Comparison of ENCODE assay signal across 18 cellular contexts in the genomic region with DNA sequence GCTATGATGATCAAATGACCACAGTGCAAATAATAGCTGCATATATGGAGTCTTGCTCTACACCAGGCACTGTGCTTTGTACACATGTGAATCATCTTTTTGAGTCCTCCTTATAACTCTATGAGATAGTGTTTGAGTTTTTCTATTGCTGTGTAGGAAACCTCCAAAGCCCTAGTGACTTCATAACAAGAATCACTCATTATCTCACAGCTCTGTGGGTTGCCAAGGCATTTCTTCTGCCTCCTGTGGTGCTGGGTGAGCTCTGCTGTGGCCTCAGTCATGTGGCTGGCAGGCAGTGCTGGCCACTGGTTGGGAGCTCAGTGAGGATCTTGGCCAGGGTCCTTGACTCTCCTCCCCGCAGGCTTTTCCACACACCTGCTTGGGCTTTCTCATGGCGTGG.
DNase-seq lines count a peak whose midpoint lies in the region; ATAC-seq and TF ChIP-seq lines count a peak whose summit lies in the region.
"Had no signal": no experiment of that assay in that cellular context is flagged by ENCODE, and none has a peak within 500 bp of the region (broad histone marks: within the 10 kb centered on the region; RNA-seq: fewer than 3 reads in every experiment).

No MANE protein-coding gene starts in this region.

- no peaks in the 10 kb centered on the region for H3K27me3 ChIP-seq in H7 (ENCODE audit: control insufficient read depth, insufficient read depth, low read length)
- H3K27me3 ChIP-seq: body of pancreas, esophagus muscularis mucosa, upper lobe of right lung had no signal

- no peaks in the 10 kb centered on the region for H3K9me3 Mint-ChIP-seq in activated CD4-positive, alpha-beta T cell treated with anti-CD3 and anti-CD28 coated beads for 36 hours (ENCODE audit: low read depth)
- H3K9me3 Mint-ChIP-seq in activated CD4-positive, alpha-beta T cell treated with anti-CD3 and anti-CD28 coated beads, Interleukin-2, amount 10 ng/mL, durations not matched to agents 7 days and 5 days = no peaks in the 10 kb centered on the region
- no peaks in the 10 kb centered on the region for H3K9me3 Mint-ChIP-seq in T-helper 2 cell treated with Interferon-gamma antibody and Interleukin-4, amounts not matched to agents 5 μg/mL and 100 μg/mL, for 36 hours
- H3K9me3 Mint-ChIP-seq in natural killer cell treated with Interleukin-12 subunit alpha and Interleukin-12 subunit beta and Interleukin-15 and Interleukin-18, amount 100 ng/mL, for 72 hours = no peaks in the 10 kb centered on the region
- H3K9me3 Mint-ChIP-seq: CD4-positive, alpha-beta T cell; stimulated activated naive B cell treated with anti-CD40 and anti-IgM and Interleukin-4, amounts not matched to agents 10 μg/mL and 1 μg/mL and 100 μg/mL, for 72 hours had no signal

- DNase-seq in activated CD4-positive, alpha-beta T cell treated with anti-CD3 and anti-CD28 coated beads for 36 hours = no peak
- no peak for DNase-seq in activated CD4-positive, alpha-beta T cell treated with anti-CD3 and anti-CD28 coated beads, Interleukin-2, amount 10 ng/mL, durations not matched to agents 7 days and 5 days
- peak; percentile 1 for DNase-seq in T-helper 2 cell treated with Interferon-gamma antibody and Interleukin-4, amounts not matched to agents 5 μg/mL and 100 μg/mL, for 36 hours (ENCODE audit: low spot score)
- peak; percentile 29 for DNase-seq in fibroblast of pulmonary artery (ENCODE audit: low read depth)
- peak; percentile 45 for DNase-seq in renal cortical epithelial cell (ENCODE audit: low read depth)
- no peak for DNase-seq in natural killer cell treated with Interleukin-12 subunit alpha and Interleukin-12 subunit beta and Interleukin-15 and Interleukin-18, amount 100 ng/mL, for 72 hours (ENCODE audit: low spot score)
- DNase-seq in H7 = no peak
- DNase-seq in SIG-M5 treated with dmso at 0.1 percent for 504 hours (lab: John Stamatoyannopoulos, UW; ENCODE audit: unreplicated experiment) = no peak
- DNase-seq: 8988T; activated gamma-delta T cell treated with Interleukin-2 at 50 U/mL for 16 hours; body of pancreas; CD4-positive, alpha-beta T cell; hippocampal formation; mucosa of descending colon; NCI-H1417 treated with DMSO at 0.1 percent for 48 hours; stimulated activated naive B cell treated with anti-CD40 and anti-IgM and Interleukin-4, amounts not matched to agents 10 μg/mL and 1 μg/mL and 100 μg/mL, for 72 hours; upper lobe of right lung had no signal

- intact Hi-C loops in activated CD4-positive, alpha-beta T cell treated with anti-CD3 and anti-CD28 coated beads for 36 hours (cut with DNase I, micrococcal nuclease) = no loop called here

- no peak overlapping the region for H3K4me3 ChIP-seq in fibroblast of pulmonary artery (replicated peaks; ENCODE audit: low read depth, low read length)
- H3K4me3 ChIP-seq in H7 (ENCODE audit: insufficient read depth, low read depth, low read length) = no peak overlapping the region
- H3K4me3 ChIP-seq: body of pancreas, esophagus muscularis mucosa, mucosa of descending colon, upper lobe of right lung had no signal

- POLR2A ChIA-PET in activated CD4-positive, alpha-beta T cell treated with anti-CD3 and anti-CD28 coated beads for 36 hours (lab: Charles Lee) = no interaction called here
- POLR2A ChIA-PET in activated CD4-positive, alpha-beta T cell treated with anti-CD3 and anti-CD28 coated beads, Interleukin-2, amount 10 ng/mL, durations not matched to agents 7 days and 5 days (lab: Charles Lee) = no interaction called here

- H3K4me3 Mint-ChIP-seq in activated CD4-positive, alpha-beta T cell treated with anti-CD3 and anti-CD28 coated beads for 36 hours = no peak overlapping the region
- no peak overlapping the region for H3K4me3 Mint-ChIP-seq in activated CD4-positive, alpha-beta T cell treated with anti-CD3 and anti-CD28 coated beads, Interleukin-2, amount 10 ng/mL, durations not matched to agents 7 days and 5 days
- no peak overlapping the region for H3K4me3 Mint-ChIP-seq in T-helper 2 cell treated with Interferon-gamma antibody and Interleukin-4, amounts not matched to agents 5 μg/mL and 100 μg/mL, for 36 hours
- H3K4me3 Mint-ChIP-seq in natural killer cell treated with Interleukin-12 subunit alpha and Interleukin-12 subunit beta and Interleukin-15 and Interleukin-18, amount 100 ng/mL, for 72 hours = no peak overlapping the region
- H3K4me3 Mint-ChIP-seq: CD4-positive, alpha-beta T cell; stimulated activated naive B cell treated with anti-CD40 and anti-IgM and Interleukin-4, amounts not matched to agents 10 μg/mL and 1 μg/mL and 100 μg/mL, for 72 hours had no signal

- CTCF ChIA-PET in activated CD4-positive, alpha-beta T cell treated with anti-CD3 and anti-CD28 coated beads for 36 hours (lab: Charles Lee) = interaction anchor here (0.6 to 2.5 kb wide), 6 partner anchors 12 to 489 kb away, joined by 3 to 9 read pairs (median 4); no protein-coding TSS in a partner anchor
- CTCF ChIA-PET in activated CD4-positive, alpha-beta T cell treated with anti-CD3 and anti-CD28 coated beads, Interleukin-2, amount 10 ng/mL, durations not matched to agents 7 days and 5 days (lab: Charles Lee) = interaction anchor here (1.0 to 1.8 kb wide), 2 partner anchors 16 to 58 kb away, joined by 6 to 8 read pairs; no protein-coding TSS in a partner anchor

- no peaks in the 10 kb centered on the region for H3K4me1 Mint-ChIP-seq in activated CD4-positive, alpha-beta T cell treated with anti-CD3 and anti-CD28 coated beads for 36 hours
- H3K4me1 Mint-ChIP-seq in activated CD4-positive, alpha-beta T cell treated with anti-CD3 and anti-CD28 coated beads, Interleukin-2, amount 10 ng/mL, durations not matched to agents 7 days and 5 days = no peaks in the 10 kb centered on the region
- H3K4me1 Mint-ChIP-seq in T-helper 2 cell treated with Interferon-gamma antibody and Interleukin-4, amounts not matched to agents 5 μg/mL and 100 μg/mL, for 36 hours (ENCODE audit: low read depth) = no peaks in the 10 kb centered on the region
- peaks cover 0 to 3% of the 10 kb centered on the region in 2 donors for H3K4me1 Mint-ChIP-seq in natural killer cell treated with Interleukin-12 subunit alpha and Interleukin-12 subunit beta and Interleukin-15 and Interleukin-18, amount 100 ng/mL, for 72 hours (ENCODE audit: low read depth in 2 of 2)

- H3K36me3 Mint-ChIP-seq in activated CD4-positive, alpha-beta T cell treated with anti-CD3 and anti-CD28 coated beads for 36 hours (ENCODE audit: low read depth) = no peaks in the 10 kb centered on the region
- H3K36me3 Mint-ChIP-seq in activated CD4-positive, alpha-beta T cell treated with anti-CD3 and anti-CD28 coated beads, Interleukin-2, amount 10 ng/mL, durations not matched to agents 7 days and 5 days (ENCODE audit: low read depth) = no peaks in the 10 kb centered on the region
- no peaks in the 10 kb centered on the region for H3K36me3 Mint-ChIP-seq in T-helper 2 cell treated with Interferon-gamma antibody and Interleukin-4, amounts not matched to agents 5 μg/mL and 100 μg/mL, for 36 hours (ENCODE audit: low read depth)
- no peaks in the 10 kb centered on the region for H3K36me3 Mint-ChIP-seq in natural killer cell treated with Interleukin-12 subunit alpha and Interleukin-12 subunit beta and Interleukin-15 and Interleukin-18, amount 100 ng/mL, for 72 hours
- H3K36me3 Mint-ChIP-seq: stimulated activated naive B cell treated with anti-CD40 and anti-IgM and Interleukin-4, amounts not matched to agents 10 μg/mL and 1 μg/mL and 100 μg/mL, for 72 hours had no signal

- ATAC-seq in activated CD4-positive, alpha-beta T cell treated with anti-CD3 and anti-CD28 coated beads for 36 hours = peak; percentile 58
- ATAC-seq in natural killer cell treated with Interleukin-12 subunit alpha and Interleukin-12 subunit beta and Interleukin-15 and Interleukin-18, amount 100 ng/mL, for 72 hours = no peak
- ATAC-seq: body of pancreas; mucosa of descending colon; stimulated activated naive B cell treated with anti-CD40 and anti-IgM and Interleukin-4, amounts not matched to agents 10 μg/mL and 1 μg/mL and 100 μg/mL, for 72 hours; upper lobe of right lung had no signal

- no peak for TF ChIP-seq CTCF in fibroblast of pulmonary artery (IDR thresholded peaks at IDR 0.05; ENCODE audit: low read length, missing control alignments)

- no peaks in the 10 kb centered on the region for H3K36me3 ChIP-seq in H7 (replicated peaks; ENCODE audit: control insufficient read depth, insufficient read depth, low read length)
- H3K36me3 ChIP-seq: esophagus muscularis mucosa, upper lobe of right lung had no signal

- H3K27me3 Mint-ChIP-seq in activated CD4-positive, alpha-beta T cell treated with anti-CD3 and anti-CD28 coated beads for 36 hours = no peaks in the 10 kb centered on the region
- no peaks in the 10 kb centered on the region for H3K27me3 Mint-ChIP-seq in activated CD4-positive, alpha-beta T cell treated with anti-CD3 and anti-CD28 coated beads, Interleukin-2, amount 10 ng/mL, durations not matched to agents 7 days and 5 days
- H3K27me3 Mint-ChIP-seq in T-helper 2 cell treated with Interferon-gamma antibody and Interleukin-4, amounts not matched to agents 5 μg/mL and 100 μg/mL, for 36 hours (ENCODE audit: low read depth) = peaks cover 2% of the 10 kb centered on the region
- no peaks in the 10 kb centered on the region for H3K27me3 Mint-ChIP-seq in natural killer cell treated with Interleukin-12 subunit alpha and Interleukin-12 subunit beta and Interleukin-15 and Interleukin-18, amount 100 ng/mL, for 72 hours
- H3K27me3 Mint-ChIP-seq: CD4-positive, alpha-beta T cell; stimulated activated naive B cell treated with anti-CD40 and anti-IgM and Interleukin-4, amounts not matched to agents 10 μg/mL and 1 μg/mL and 100 μg/mL, for 72 hours had no signal

- H3K27ac Mint-ChIP-seq in activated CD4-positive, alpha-beta T cell treated with anti-CD3 and anti-CD28 coated beads for 36 hours = no peak overlapping the region
- no peak overlapping the region for H3K27ac Mint-ChIP-seq in activated CD4-positive, alpha-beta T cell treated with anti-CD3 and anti-CD28 coated beads, Interleukin-2, amount 10 ng/mL, durations not matched to agents 7 days and 5 days
- no peak overlapping the region for H3K27ac Mint-ChIP-seq in T-helper 2 cell treated with Interferon-gamma antibody and Interleukin-4, amounts not matched to agents 5 μg/mL and 100 μg/mL, for 36 hours
- no peak overlapping the region for H3K27ac Mint-ChIP-seq in natural killer cell treated with Interleukin-12 subunit alpha and Interleukin-12 subunit beta and Interleukin-15 and Interleukin-18, amount 100 ng/mL, for 72 hours
- H3K27ac Mint-ChIP-seq: CD4-positive, alpha-beta T cell; stimulated activated naive B cell treated with anti-CD40 and anti-IgM and Interleukin-4, amounts not matched to agents 10 μg/mL and 1 μg/mL and 100 μg/mL, for 72 hours had no signal

Comparison
In these comparisons a context has a peak if more than half of its experiments do, and no peak if none do; other contexts are left out.
1. DNase-seq: peak in T-helper 2 cell treated with Interferon-gamma antibody and Interleukin-4, amounts not matched to agents 5 μg/mL and 100 μg/mL, for 36 hours (single experiment), fibroblast of pulmonary artery (single experiment) and renal cortical epithelial cell (single experiment); none in activated CD4-positive, alpha-beta T cell treated with anti-CD3 and anti-CD28 coated beads for 36 hours (single experiment), activated CD4-positive, alpha-beta T cell treated with anti-CD3 and anti-CD28 coated beads, Interleukin-2, amount 10 ng/mL, durations not matched to agents 7 days and 5 days (single experiment), natural killer cell treated with Interleukin-12 subunit alpha and Interleukin-12 subunit beta and Interleukin-15 and Interleukin-18, amount 100 ng/mL, for 72 hours (single experiment), H7 (single experiment) and SIG-M5 treated with dmso at 0.1 percent for 504 hours (single experiment).